Comparison of ENCODE assay signal across 7 cellular contexts in genomic region chr12:2739832-2740641, GRCh38.
A peak's percentile ranks its signal among the peaks of the same experiment; 100 is the strongest.
DNase-seq lines count a peak whose midpoint lies in the region; TF ChIP-seq lines count a peak whose summit lies in the region.

No MANE protein-coding gene starts in this region.

- H3K4me3 ChIP-seq in effector memory CD4-positive, alpha-beta T cell (ENCODE audit: insufficient read depth, low read depth, low read length, poor library complexity, severe bottlenecking) = no peak overlapping the region

- CTCF ChIA-PET in RWPE1 (lab: Yijun Ruan, JAX) = interaction anchor here (0.6 to 1.0 kb wide), 7 partner anchors 9 to 195 kb away, joined by 3 to 6 read pairs (median 3); no protein-coding TSS in a partner anchor

- no peaks in the 10 kb centered on the region for H3K36me3 ChIP-seq in effector memory CD4-positive, alpha-beta T cell (ENCODE audit: control insufficient read depth, insufficient read depth, low read length)

- no peak overlapping the region for H3K27ac ChIP-seq in RWPE1
- no peak overlapping the region for H3K27ac ChIP-seq in effector memory CD4-positive, alpha-beta T cell (ENCODE audit: insufficient read depth, low read length, poor library complexity, severe bottlenecking)

- peak; percentile 19 for TF ChIP-seq CTCF in RWPE1 (conservative IDR thresholded peaks at IDR 0.05; ENCODE audit: low read depth)

- no peaks in the 10 kb centered on the region for H3K9me3 ChIP-seq in effector memory CD4-positive, alpha-beta T cell (ENCODE audit: control insufficient read depth, low read length)

- POLR2A ChIA-PET in RWPE1 (lab: Yijun Ruan, JAX; ENCODE audit: low non-redundant PET) = no interaction called here

- H3K27me3 ChIP-seq in effector memory CD4-positive, alpha-beta T cell (replicated peaks; ENCODE audit: control insufficient read depth, insufficient read depth, low read length, poor library complexity, severe bottlenecking) = no peaks in the 10 kb centered on the region

- peak; percentile 16 for DNase-seq in GOT3 (lab: John Stamatoyannopoulos, UW)
- no peak for DNase-seq in RWPE1 (ENCODE audit: low spot score)
- DNase-seq in foreskin melanocyte = peak; percentile 13
- DNase-seq in smooth muscle cell of the brain vasculature (ENCODE audit: low read depth, low spot score) = peak; percentile 10
- no peak for DNase-seq in stimulated activated CD4-positive, alpha-beta T cell treated with anti-CD3 and anti-CD28 coated beads, Interleukin-2, amount 100 ng/mL, for 24 hours
- no peak for DNase-seq in effector memory CD4-positive, alpha-beta T cell
- DNase-seq in activated CD4-positive, CD25-positive, alpha-beta regulatory T cell treated with anti-CD3 and anti-CD28 coated beads, Interleukin-2, amount 50 U/mL, for 72 hours = no peak

- H3K4me1 ChIP-seq in effector memory CD4-positive, alpha-beta T cell (ENCODE audit: control insufficient read depth, insufficient read depth, low read length, poor library complexity, severe bottlenecking) = no peaks in the 10 kb centered on the region

Comparison
In these comparisons a context has a peak if more than half of its experiments do, and no peak if none do; other contexts are left out.
1. DNase-seq: peak in GOT3 (single experiment), foreskin melanocyte (single experiment) and smooth muscle cell of the brain vasculature (single experiment); none in RWPE1 (single experiment), stimulated activated CD4-positive, alpha-beta T cell treated with anti-CD3 and anti-CD28 coated beads, Interleukin-2, amount 100 ng/mL, for 24 hours (0 of 2), effector memory CD4-positive, alpha-beta T cell (0 of 3) and activated CD4-positive, CD25-positive, alpha-beta regulatory T cell treated with anti-CD3 and anti-CD28 coated beads, Interleukin-2, amount 50 U/mL, for 72 hours (single experiment).